2 cellular contexts compared by ENCODE assay signal in the genomic region with DNA sequence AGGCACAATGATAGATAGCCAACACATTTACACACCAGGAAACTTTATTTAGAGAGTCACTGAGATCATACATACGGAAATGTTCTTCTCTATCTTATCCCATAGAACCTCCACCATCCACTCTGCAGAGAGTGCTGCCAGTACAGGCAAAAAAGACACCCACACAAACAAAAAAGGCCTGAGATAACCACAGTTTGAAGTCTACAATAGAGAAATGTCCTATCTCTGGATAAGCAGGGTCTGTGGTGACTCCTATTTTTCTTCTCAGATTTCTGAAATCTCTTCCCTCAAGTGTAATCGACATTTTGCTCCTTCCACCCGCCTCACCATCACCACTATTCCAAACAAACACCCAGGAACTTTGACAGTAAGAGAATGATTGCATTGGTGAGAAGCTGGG.
A peak's percentile ranks its signal among the peaks of the same experiment; 100 is the strongest.
TF ChIP-seq lines count a peak whose summit lies in the region.

No MANE protein-coding gene starts in this region.

TF ChIP-seq in K562, 482 proteins besides CTCF, POLR2A, EP300 and RAD21 (continued from another document and continues in another):
- TF ChIP-seq, protein P1, sequence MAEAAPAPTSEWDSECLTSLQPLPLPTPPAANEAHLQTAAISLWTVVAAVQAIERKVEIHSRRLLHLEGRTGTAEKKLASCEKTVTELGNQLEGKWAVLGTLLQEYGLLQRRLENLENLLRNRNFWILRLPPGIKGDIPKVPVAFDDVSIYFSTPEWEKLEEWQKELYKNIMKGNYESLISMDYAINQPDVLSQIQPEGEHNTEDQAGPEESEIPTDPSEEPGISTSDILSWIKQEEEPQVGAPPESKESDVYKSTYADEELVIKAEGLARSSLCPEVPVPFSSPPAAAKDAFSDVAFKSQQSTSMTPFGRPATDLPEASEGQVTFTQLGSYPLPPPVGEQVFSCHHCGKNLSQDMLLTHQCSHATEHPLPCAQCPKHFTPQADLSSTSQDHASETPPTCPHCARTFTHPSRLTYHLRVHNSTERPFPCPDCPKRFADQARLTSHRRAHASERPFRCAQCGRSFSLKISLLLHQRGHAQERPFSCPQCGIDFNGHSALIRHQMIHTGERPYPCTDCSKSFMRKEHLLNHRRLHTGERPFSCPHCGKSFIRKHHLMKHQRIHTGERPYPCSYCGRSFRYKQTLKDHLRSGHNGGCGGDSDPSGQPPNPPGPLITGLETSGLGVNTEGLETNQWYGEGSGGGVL (CRISPR knock-in tag; IDR thresholded peaks at IDR 0.05), result no peak
- no peak for TF ChIP-seq ETS2 (tag; IDR thresholded peaks at IDR 0.05; ENCODE audit: borderline replicate concordance, poor library complexity, severe bottlenecking)
- no peak for TF ChIP-seq ZKSCAN1 (IDR thresholded peaks at IDR 0.05; ENCODE audit: low read depth, low read length)
- TF ChIP-seq ZNF280A (IDR thresholded peaks at IDR 0.05; ENCODE audit: low read depth, partially characterized antibody), result no peak
- TF ChIP-seq CC2D1A (IDR thresholded peaks at IDR 0.05), result no peak
- 0 out of 2 replicates have a peak, but pooled peaks have one; percentile 22 for TF ChIP-seq EHMT2 (IDR thresholded peaks at IDR 0.05)
- no peak for TF ChIP-seq FOXA3 (CRISPR knock-in tag; conservative IDR thresholded peaks at IDR 0.05 in 1 of 2, IDR thresholded peaks at IDR 0.05 in 1 of 2)
- TF ChIP-seq MEIS2 (IDR thresholded peaks at IDR 0.05; ENCODE audit: partially characterized antibody), result peak; percentile 32
- 0 out of 2 replicates have a peak, but pooled peaks have one; percentile 13 for TF ChIP-seq TEAD4 (IDR thresholded peaks at IDR 0.05; ENCODE audit: low read length)
- TF ChIP-seq TEAD4 (CRISPR knock-in tag; IDR thresholded peaks at IDR 0.05; ENCODE audit: borderline replicate concordance), result no peak
- no peak for TF ChIP-seq ZNF449 (CRISPR knock-in tag; IDR thresholded peaks at IDR 0.05)
- no peak for TF ChIP-seq ZBED1 (IDR thresholded peaks at IDR 0.05)
- TF ChIP-seq SAFB2 (IDR thresholded peaks at IDR 0.05; ENCODE audit: borderline replicate concordance, low read depth, low read length, severe bottlenecking), result no peak
- TF ChIP-seq, protein P2, sequence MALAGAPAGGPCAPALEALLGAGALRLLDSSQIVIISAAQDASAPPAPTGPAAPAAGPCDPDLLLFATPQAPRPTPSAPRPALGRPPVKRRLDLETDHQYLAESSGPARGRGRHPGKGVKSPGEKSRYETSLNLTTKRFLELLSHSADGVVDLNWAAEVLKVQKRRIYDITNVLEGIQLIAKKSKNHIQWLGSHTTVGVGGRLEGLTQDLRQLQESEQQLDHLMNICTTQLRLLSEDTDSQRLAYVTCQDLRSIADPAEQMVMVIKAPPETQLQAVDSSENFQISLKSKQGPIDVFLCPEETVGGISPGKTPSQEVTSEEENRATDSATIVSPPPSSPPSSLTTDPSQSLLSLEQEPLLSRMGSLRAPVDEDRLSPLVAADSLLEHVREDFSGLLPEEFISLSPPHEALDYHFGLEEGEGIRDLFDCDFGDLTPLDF (CRISPR knock-in tag; IDR thresholded peaks at IDR 0.05), result no peak
- no peak for TF ChIP-seq SPI1 (IDR thresholded peaks at IDR 0.05; ENCODE audit: borderline replicate concordance, low read depth, low read length)
- TF ChIP-seq ZNF146 (CRISPR knock-in tag; IDR thresholded peaks at IDR 0.05; ENCODE audit: unreplicated experiment), result no peak
- TF ChIP-seq RUNX1 (IDR thresholded peaks at IDR 0.05; ENCODE audit: low read depth), result no peak
- TF ChIP-seq HMBOX1 (IDR thresholded peaks at IDR 0.05), result no peak
- TF ChIP-seq SRF (CRISPR knock-in tag; IDR thresholded peaks at IDR 0.05), result no peak
- TF ChIP-seq RFX7 (CRISPR knock-in tag; IDR thresholded peaks at IDR 0.05), result no peak
- TF ChIP-seq ZNF3 (CRISPR knock-in tag; IDR thresholded peaks at IDR 0.05), result no peak
- TF ChIP-seq PRMT5 (CRISPR knock-in tag; IDR thresholded peaks at IDR 0.05), result no peak
- TF ChIP-seq BCL6 (CRISPR knock-in tag; IDR thresholded peaks at IDR 0.05), result no peak
- TF ChIP-seq TCF3 (CRISPR knock-in tag; IDR thresholded peaks at IDR 0.05), result peak; percentile 30; the same call in 1 of the 2 replicates

TF ChIP-seq in SK-N-SH, 30 proteins besides CTCF, POLR2A, EP300 and RAD21 (continued from another document):
- TF ChIP-seq, protein P3, sequence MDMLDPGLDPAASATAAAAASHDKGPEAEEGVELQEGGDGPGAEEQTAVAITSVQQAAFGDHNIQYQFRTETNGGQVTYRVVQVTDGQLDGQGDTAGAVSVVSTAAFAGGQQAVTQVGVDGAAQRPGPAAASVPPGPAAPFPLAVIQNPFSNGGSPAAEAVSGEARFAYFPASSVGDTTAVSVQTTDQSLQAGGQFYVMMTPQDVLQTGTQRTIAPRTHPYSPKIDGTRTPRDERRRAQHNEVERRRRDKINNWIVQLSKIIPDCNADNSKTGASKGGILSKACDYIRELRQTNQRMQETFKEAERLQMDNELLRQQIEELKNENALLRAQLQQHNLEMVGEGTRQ (IDR thresholded peaks at IDR 0.05; ENCODE audit: borderline replicate concordance, low read depth, low read length), result no peak
- no peak for TF ChIP-seq RCOR1 (IDR thresholded peaks at IDR 0.05; ENCODE audit: low read length)
- TF ChIP-seq RXRA (IDR thresholded peaks at IDR 0.05; ENCODE audit: borderline replicate concordance, low read depth), result no peak
- TF ChIP-seq POLR2AphosphoS5 (IDR thresholded peaks at IDR 0.05; ENCODE audit: low read depth, low read length), result no peak
- TF ChIP-seq EZH2phosphoT487 (IDR thresholded peaks at IDR 0.05; ENCODE audit: borderline replicate concordance, low read depth), result no peak
- no peak for TF ChIP-seq FOXJ3 (CRISPR knock-in tag; IDR thresholded peaks at IDR 0.05)
- TF ChIP-seq, protein P4, sequence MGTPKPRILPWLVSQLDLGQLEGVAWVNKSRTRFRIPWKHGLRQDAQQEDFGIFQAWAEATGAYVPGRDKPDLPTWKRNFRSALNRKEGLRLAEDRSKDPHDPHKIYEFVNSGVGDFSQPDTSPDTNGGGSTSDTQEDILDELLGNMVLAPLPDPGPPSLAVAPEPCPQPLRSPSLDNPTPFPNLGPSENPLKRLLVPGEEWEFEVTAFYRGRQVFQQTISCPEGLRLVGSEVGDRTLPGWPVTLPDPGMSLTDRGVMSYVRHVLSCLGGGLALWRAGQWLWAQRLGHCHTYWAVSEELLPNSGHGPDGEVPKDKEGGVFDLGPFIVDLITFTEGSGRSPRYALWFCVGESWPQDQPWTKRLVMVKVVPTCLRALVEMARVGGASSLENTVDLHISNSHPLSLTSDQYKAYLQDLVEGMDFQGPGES (IDR thresholded peaks at IDR 0.05; ENCODE audit: low read depth, low read length), result no peak
- TF ChIP-seq, protein P5, sequence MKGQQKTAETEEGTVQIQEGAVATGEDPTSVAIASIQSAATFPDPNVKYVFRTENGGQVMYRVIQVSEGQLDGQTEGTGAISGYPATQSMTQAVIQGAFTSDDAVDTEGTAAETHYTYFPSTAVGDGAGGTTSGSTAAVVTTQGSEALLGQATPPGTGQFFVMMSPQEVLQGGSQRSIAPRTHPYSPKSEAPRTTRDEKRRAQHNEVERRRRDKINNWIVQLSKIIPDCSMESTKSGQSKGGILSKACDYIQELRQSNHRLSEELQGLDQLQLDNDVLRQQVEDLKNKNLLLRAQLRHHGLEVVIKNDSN (IDR thresholded peaks at IDR 0.05; ENCODE audit: borderline replicate concordance, low read depth), result no peak
- no peak for TF ChIP-seq ELF1 (IDR thresholded peaks at IDR 0.05)
- TF ChIP-seq, protein P6, sequence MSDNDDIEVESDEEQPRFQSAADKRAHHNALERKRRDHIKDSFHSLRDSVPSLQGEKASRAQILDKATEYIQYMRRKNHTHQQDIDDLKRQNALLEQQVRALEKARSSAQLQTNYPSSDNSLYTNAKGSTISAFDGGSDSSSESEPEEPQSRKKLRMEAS (IDR thresholded peaks at IDR 0.05; ENCODE audit: low read depth), result no peak
- no peak for TF ChIP-seq GABPA (IDR thresholded peaks at IDR 0.05; ENCODE audit: low read depth)
